In the genomic region with DNA sequence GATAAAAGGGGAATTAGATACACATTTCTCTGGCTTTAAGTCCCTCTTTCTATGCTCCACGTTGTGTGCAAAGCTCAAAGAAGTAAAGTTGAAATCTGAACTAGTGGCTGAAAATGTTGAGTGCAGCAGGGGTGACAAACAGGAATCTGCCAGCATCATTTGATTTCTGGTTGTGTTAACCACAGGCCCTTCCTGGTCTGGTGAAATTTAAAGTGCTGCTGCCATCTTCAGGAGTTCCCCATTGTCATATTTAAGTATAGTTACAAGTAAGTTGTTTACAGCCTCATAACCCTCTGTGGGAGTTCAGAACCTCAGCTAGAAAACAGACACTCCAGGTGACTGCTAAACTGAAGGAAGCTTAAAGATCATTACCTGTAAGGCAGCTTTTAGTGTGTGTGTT, we compare ENCODE assay signal across 10 cellular contexts.
A peak's percentile ranks its signal among the peaks of the same experiment; 100 is the strongest.
DNase-seq lines count a peak whose midpoint lies in the region; ATAC-seq and TF ChIP-seq lines count a peak whose summit lies in the region.
"Had no signal": no experiment of that assay in that cellular context is flagged by ENCODE, and none has a peak within 500 bp of the region (broad histone marks: within the 10 kb centered on the region; RNA-seq: fewer than 3 reads in every experiment).

No MANE protein-coding gene starts in this region.

- CTCF ChIA-PET in A673 (lab: Charles Lee): no interaction called here

- no peaks in the 10 kb centered on the region for H3K4me1 ChIP-seq in RWPE2 (ENCODE audit: insufficient read depth, poor library complexity, severe bottlenecking)
- H3K4me1 ChIP-seq in A673 (ENCODE audit: insufficient read depth, low read length, poor library complexity, severe bottlenecking): no peaks in the 10 kb centered on the region

- H3K36me3 Mint-ChIP-seq in immature natural killer cell: no peaks in the 10 kb centered on the region

- H3K4me3 ChIP-seq in GM12875 (ENCODE audit: low read depth, low read length) (no peak overlapping the region), RWPE2 (ENCODE audit: severe bottlenecking) (no peak overlapping the region), A673 (ENCODE audit: low read depth, low read length, poor library complexity, severe bottlenecking) (no peak overlapping the region)

- H3K27me3 Mint-ChIP-seq in immature natural killer cell (ENCODE audit: low read depth in 3 of 3): peaks cover 0 to 2% (median 2%) of the 10 kb centered on the region in 3 donors

- POLR2A ChIA-PET in A673 (lab: Charles Lee; ENCODE audit: low non-redundant PET): no interaction called here

- H3K9me3 Mint-ChIP-seq in immature natural killer cell: no peaks in the 10 kb centered on the region

- BruUV-seq in A673 (replicated peaks; lab: Mats Ljungman, UMichigan): no TSS peak

- peaks cover 6 to 8% of the 10 kb centered on the region in 2 donors for H3K4me1 Mint-ChIP-seq in immature natural killer cell

- H3K27ac ChIP-seq in RWPE2 (ENCODE audit: poor library complexity, severe bottlenecking): no peak overlapping the region
- no peak overlapping the region for H3K27ac ChIP-seq in A673 (ENCODE audit: low read depth, low read length, poor library complexity, severe bottlenecking)
- H3K27ac ChIP-seq: brain microvascular endothelial cell had no signal

- no peak overlapping the region for H3K27ac Mint-ChIP-seq in immature natural killer cell

- peak; percentile 68 for ATAC-seq in GM21390 (IDR thresholded peaks at IDR 0.05; ENCODE audit: unreplicated experiment)
- ATAC-seq in RWPE2 (ENCODE audit: low read depth): peak; percentile 50; the same call in 2 of the 3 replicates

- DNase-seq in RWPE2 (ENCODE audit: low spot score) (no peak), immature natural killer cell (peak; percentile 23 to 45 (median 39)), A673 (ENCODE audit: low spot score) (no peak), T-helper 9 cell (no peak), NCI-H2081 (lab: John Stamatoyannopoulos, UW) (no peak)
- DNase-seq: brain microvascular endothelial cell; NCI-H1092; stimulated activated CD4-positive, alpha-beta T cell treated with anti-CD3 and anti-CD28 coated beads, Interleukin-4, amount 100 ng/mL, for 24 hours had no signal

- H3K36me3 ChIP-seq in RWPE2 (ENCODE audit: low read depth): no peaks in the 10 kb centered on the region
- H3K36me3 ChIP-seq in A673 (ENCODE audit: insufficient read depth, low read length, poor library complexity, severe bottlenecking): no peaks in the 10 kb centered on the region
- H3K36me3 ChIP-seq: brain microvascular endothelial cell had no signal

- intact Hi-C loops in A673 (cut with micrococcal nuclease; ENCODE audit: unreplicated experiment): no loop called here

- no peaks in the 10 kb centered on the region for H3K27me3 ChIP-seq in RWPE2 (ENCODE audit: insufficient read depth, poor library complexity, severe bottlenecking)
- H3K27me3 ChIP-seq in A673 (replicated peaks; ENCODE audit: insufficient read depth, low read depth, low read length, poor library complexity): peaks cover 4% of the 10 kb centered on the region
- H3K27me3 ChIP-seq: brain microvascular endothelial cell had no signal

- H3K9me3 ChIP-seq in RWPE2 (ENCODE audit: severe bottlenecking): no peaks in the 10 kb centered on the region
- no peaks in the 10 kb centered on the region for H3K9me3 ChIP-seq in A673 (ENCODE audit: low read depth, low read length, poor library complexity, severe bottlenecking)

- TF ChIP-seq CTCF in GM12875 (IDR thresholded peaks at IDR 0.05; ENCODE audit: borderline replicate concordance, insufficient read depth, low read depth, low read length): 0 out of 2 replicates have a peak, but pooled peaks have one; percentile 4
- peak; percentile 22 for TF ChIP-seq CTCF in RWPE2 (IDR thresholded peaks at IDR 0.05; ENCODE audit: poor library complexity, severe bottlenecking)
- TF ChIP-seq CTCF in A673 (conservative IDR thresholded peaks at IDR 0.05; ENCODE audit: low read depth, low read length): no peak

- H3K4me3 Mint-ChIP-seq in immature natural killer cell: peak overlapping the region in 1 of 5 donors; percentile 24

Comparison
In these comparisons a context has a peak if more than half of its experiments do, and no peak if none do; other contexts are left out.
1. DNase-seq: peak in immature natural killer cell (3 of 3); none in RWPE2 (single experiment), A673 (single experiment), T-helper 9 cell (single experiment) and NCI-H2081 (0 of 2).